1 cellular context compared by ENCODE assay signal in genomic region chr1:150696590-150696989, GRCh38.
TF ChIP-seq lines count a peak whose summit lies in the region.

No MANE protein-coding gene starts in this region.

TF ChIP-seq in IMR-90, 13 proteins besides CTCF, POLR2A, EP300 and RAD21:
- TF ChIP-seq MAFK (IDR thresholded peaks at IDR 0.05; ENCODE audit: low read depth, low read length) = no peak
